ENCODE assay signal across 8 cellular contexts in the genomic region with DNA sequence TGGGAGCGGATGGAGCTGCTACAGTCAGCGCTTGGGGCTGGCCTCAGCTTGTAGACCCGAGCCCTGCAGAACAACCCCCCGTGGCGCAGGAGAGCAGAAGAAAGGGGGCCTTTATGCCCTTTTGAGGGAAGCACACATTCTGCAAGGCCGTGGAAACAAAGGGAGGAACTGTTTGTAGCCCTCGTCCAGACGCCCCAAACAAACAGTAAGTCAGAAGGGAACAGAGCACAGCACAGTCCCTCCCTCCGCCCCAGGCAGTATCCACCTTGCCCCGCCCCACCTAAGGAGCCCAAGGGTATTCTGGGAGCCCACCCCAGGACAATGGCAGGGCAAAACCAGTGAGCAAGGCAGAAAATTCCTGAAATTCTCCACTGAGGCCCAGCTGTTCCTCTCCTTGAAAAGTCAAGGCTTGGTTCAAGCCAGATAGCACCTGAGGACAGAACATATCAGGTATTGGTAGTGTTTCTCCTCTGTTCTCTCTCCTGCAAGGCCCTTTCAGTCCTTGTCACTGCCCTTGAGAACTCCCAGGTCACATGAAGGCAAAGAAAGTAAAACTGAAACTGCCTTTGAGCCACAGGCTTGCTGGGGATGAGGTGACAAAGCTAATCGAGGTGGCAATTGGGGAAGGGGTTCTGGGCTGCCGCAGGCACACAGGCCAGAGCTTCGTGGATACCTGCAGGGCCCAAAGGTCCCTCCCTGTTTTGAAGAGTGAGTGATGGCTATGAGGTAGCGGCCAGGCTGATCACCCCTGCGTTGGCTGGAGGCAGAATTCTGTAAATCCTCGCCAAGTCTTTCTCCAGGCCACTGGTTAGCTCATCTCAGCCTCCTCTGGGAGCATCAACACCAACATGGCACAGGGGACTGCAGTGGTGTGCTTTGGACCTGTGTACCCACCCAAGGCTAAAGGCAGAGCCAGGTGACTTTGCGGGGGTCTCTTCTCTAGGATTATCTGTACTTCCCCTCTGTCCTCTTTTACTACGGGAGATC. TPM values are rescaled to one million over a fixed set of nuclear protein-coding genes. Genes with fewer than 3 reads are reported as not detected.
DNase-seq lines count a peak whose midpoint lies in the region; ATAC-seq and TF ChIP-seq lines count a peak whose summit lies in the region.

No MANE protein-coding gene starts in this region.

- H3K27me3 Mint-ChIP-seq in activated CD8-positive, alpha-beta T cell treated with anti-CD3 and anti-CD28 coated beads, Interleukin-2, amount 10 ng/mL, durations not matched to agents 7 days and 5 days (ENCODE audit: low read depth): no peaks in the 10 kb centered on the region
- H3K27me3 Mint-ChIP-seq in effector memory CD8-positive, alpha-beta T cell: no peaks in the 10 kb centered on the region
- H3K27me3 Mint-ChIP-seq in memory B cell: no peaks in the 10 kb centered on the region

- H3K27ac Mint-ChIP-seq in activated CD8-positive, alpha-beta T cell treated with anti-CD3 and anti-CD28 coated beads, Interleukin-2, amount 10 ng/mL, durations not matched to agents 7 days and 5 days: peak overlapping the region; percentile 91
- peak overlapping the region; percentile 97 for H3K27ac Mint-ChIP-seq in effector memory CD8-positive, alpha-beta T cell
- peak overlapping the region; percentile 92 for H3K27ac Mint-ChIP-seq in memory B cell

- POLR2A ChIA-PET in activated CD8-positive, alpha-beta T cell treated with anti-CD3 and anti-CD28 coated beads, Interleukin-2, amount 10 ng/mL, durations not matched to agents 7 days and 5 days (lab: Charles Lee): interaction anchor here (0.6 to 4.7 kb wide), 34 partner anchors 10 to 717 kb away, joined by 3 to 203 read pairs (median 4); a partner anchor contains a TSS

- in situ Hi-C loops in GM18951 (cut with MboI; ENCODE audit: low sequenced_read_pairs, unreplicated experiment): no loop called here

- TF ChIP-seq POLR2A in GM18951 (IDR thresholded peaks at IDR 0.05; ENCODE audit: extremely low read depth, insufficient read depth, insufficient read length): peak; percentile 77

- no peaks in the 10 kb centered on the region for H3K9me3 Mint-ChIP-seq in activated CD8-positive, alpha-beta T cell treated with anti-CD3 and anti-CD28 coated beads, Interleukin-2, amount 10 ng/mL, durations not matched to agents 7 days and 5 days (ENCODE audit: insufficient read depth)
- no peaks in the 10 kb centered on the region for H3K9me3 Mint-ChIP-seq in effector memory CD8-positive, alpha-beta T cell
- H3K9me3 Mint-ChIP-seq in memory B cell: no peaks in the 10 kb centered on the region

- DNase-seq in AML-193 (lab: John Stamatoyannopoulos, UW) (peak; percentile 59 to 80), NCI-H748 treated with DMSO at 0.1 percent for 48 hours (lab: John Stamatoyannopoulos, UW) (peak; percentile 53), memory B cell (ENCODE audit: low spot score in 2 of 2) (peak; percentile 52 to 62)
- peak; percentile 86 for DNase-seq in activated CD8-positive, alpha-beta T cell treated with anti-CD3 and anti-CD28 coated beads, Interleukin-2, amount 10 ng/mL, durations not matched to agents 7 days and 5 days
- peak; percentile 42 to 51 (median 46) for DNase-seq in effector memory CD8-positive, alpha-beta T cell
- peak; percentile 44 for DNase-seq in stimulated activated CD8-positive, alpha-beta memory T cell treated with anti-CD3 and anti-CD28 coated beads, Interleukin-12 subunit alpha, Interleukin-12 subunit beta, amount 100 ng/mL, for 1 hour (ENCODE audit: low read depth)

- ATAC-seq in HG03139 (IDR thresholded peaks at IDR 0.05; ENCODE audit: unreplicated experiment) (peak; percentile 74), memory B cell (ENCODE audit: low read depth) (peak; percentile 80)
- ATAC-seq in activated CD8-positive, alpha-beta T cell treated with anti-CD3 and anti-CD28 coated beads, Interleukin-2, amount 10 ng/mL, durations not matched to agents 7 days and 5 days: peak; percentile 81
- ATAC-seq in effector memory CD8-positive, alpha-beta T cell (replicated peaks): peak; percentile 77

- H3K36me3 Mint-ChIP-seq in activated CD8-positive, alpha-beta T cell treated with anti-CD3 and anti-CD28 coated beads, Interleukin-2, amount 10 ng/mL, durations not matched to agents 7 days and 5 days (ENCODE audit: low read depth): peaks cover 58% of the 10 kb centered on the region
- H3K36me3 Mint-ChIP-seq in effector memory CD8-positive, alpha-beta T cell (ENCODE audit: insufficient read depth): peaks cover 14% of the 10 kb centered on the region
- peaks cover 21% of the 10 kb centered on the region for H3K36me3 Mint-ChIP-seq in memory B cell

- CTCF ChIA-PET in activated CD8-positive, alpha-beta T cell treated with anti-CD3 and anti-CD28 coated beads, Interleukin-2, amount 10 ng/mL, durations not matched to agents 7 days and 5 days (lab: Charles Lee): interaction anchor here (0.6 to 4.5 kb wide), 25 partner anchors 17 to 715 kb away, joined by 3 to 108 read pairs (median 6); a partner anchor contains a TSS

- peaks cover 68% of the 10 kb centered on the region for H3K4me1 Mint-ChIP-seq in activated CD8-positive, alpha-beta T cell treated with anti-CD3 and anti-CD28 coated beads, Interleukin-2, amount 10 ng/mL, durations not matched to agents 7 days and 5 days (ENCODE audit: low read depth)
- peaks cover 59 to 66% of the 10 kb centered on the region in 2 donors for H3K4me1 Mint-ChIP-seq in effector memory CD8-positive, alpha-beta T cell (ENCODE audit: low read depth in 2 of 2)
- H3K4me1 Mint-ChIP-seq in memory B cell: peaks cover 39% of the 10 kb centered on the region

- H3K4me3 Mint-ChIP-seq in activated CD8-positive, alpha-beta T cell treated with anti-CD3 and anti-CD28 coated beads, Interleukin-2, amount 10 ng/mL, durations not matched to agents 7 days and 5 days: peak overlapping the region; percentile 93
- H3K4me3 Mint-ChIP-seq in effector memory CD8-positive, alpha-beta T cell: peak overlapping the region; percentile 90 to 96
- H3K4me3 Mint-ChIP-seq in memory B cell: peak overlapping the region; percentile 86

RNA-seq across cellular contexts. Expression of a gene that starts 0.5 kb away (rescaled TPM):
- 100 to 1,000 TPM; 111 to 119 TPM for total RNA-seq in activated CD8-positive, alpha-beta T cell treated with anti-CD3 and anti-CD28 coated beads, Interleukin-2, amount 10 ng/mL, durations not matched to agents 7 days and 5 days

RNA-seq across cellular contexts. Expression of a gene that starts 53.9 kb away (rescaled TPM):
- total RNA-seq in activated CD8-positive, alpha-beta T cell treated with anti-CD3 and anti-CD28 coated beads, Interleukin-2, amount 10 ng/mL, durations not matched to agents 7 days and 5 days: 10 to 100 TPM; 50.8 to 53.1 TPM

Comparison
In these comparisons a context has a peak if more than half of its experiments do, and no peak if none do; other contexts are left out.
1. Peak in every context shown above with its lines: DNase-seq and ATAC-seq.